2 cellular contexts compared by ENCODE assay signal in the genomic region with DNA sequence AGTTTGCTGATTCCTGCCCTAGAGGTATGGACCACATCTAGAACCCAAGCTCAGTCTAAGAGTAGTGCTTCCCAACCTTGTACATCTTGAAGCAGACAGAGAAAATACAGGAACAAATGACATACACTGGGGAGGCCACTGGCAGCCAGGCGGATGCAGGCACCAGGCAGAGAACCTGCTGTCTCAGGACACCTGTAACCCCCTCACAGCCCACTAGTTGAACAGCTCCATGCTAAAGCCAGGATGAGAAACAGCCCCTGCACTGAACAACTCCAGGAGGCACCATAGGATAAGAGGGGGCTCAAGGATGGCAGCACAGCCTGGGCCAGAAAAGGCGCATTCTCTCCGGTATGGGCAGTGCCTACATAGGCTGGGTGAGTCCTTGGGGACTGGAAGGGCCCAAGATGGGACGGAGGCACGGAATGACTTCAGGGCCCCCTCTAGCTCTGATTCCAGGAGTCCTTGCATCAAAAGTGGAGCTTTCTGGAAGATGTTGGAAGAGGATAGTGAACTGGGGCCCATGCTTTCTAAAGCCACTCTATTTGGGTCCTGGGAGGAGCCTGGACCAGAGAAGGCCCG.
TF ChIP-seq lines count a peak whose summit lies in the region.

No MANE protein-coding gene starts in this region.

TF ChIP-seq in GM12878, 131 proteins besides CTCF, POLR2A, EP300 and RAD21:
- TF ChIP-seq PAX8 (IDR thresholded peaks at IDR 0.05) = no peak
- TF ChIP-seq BHLHE40 (IDR thresholded peaks at IDR 0.05; ENCODE audit: borderline replicate concordance in 1 of 2, low read depth in 2 of 2, low read length in 1 of 2) = no peak
- no peak for TF ChIP-seq NRF1 (conservative IDR thresholded peaks at IDR 0.05; ENCODE audit: low read depth, low read length)
- no peak for TF ChIP-seq FOS (IDR thresholded peaks at IDR 0.05; ENCODE audit: borderline replicate concordance, extremely low read depth, insufficient read length)
- TF ChIP-seq MTA3 (IDR thresholded peaks at IDR 0.05; ENCODE audit: borderline replicate concordance, low read length) = no peak
- TF ChIP-seq NR2C1 (IDR thresholded peaks at IDR 0.05) = no peak
- TF ChIP-seq, protein P1, sequence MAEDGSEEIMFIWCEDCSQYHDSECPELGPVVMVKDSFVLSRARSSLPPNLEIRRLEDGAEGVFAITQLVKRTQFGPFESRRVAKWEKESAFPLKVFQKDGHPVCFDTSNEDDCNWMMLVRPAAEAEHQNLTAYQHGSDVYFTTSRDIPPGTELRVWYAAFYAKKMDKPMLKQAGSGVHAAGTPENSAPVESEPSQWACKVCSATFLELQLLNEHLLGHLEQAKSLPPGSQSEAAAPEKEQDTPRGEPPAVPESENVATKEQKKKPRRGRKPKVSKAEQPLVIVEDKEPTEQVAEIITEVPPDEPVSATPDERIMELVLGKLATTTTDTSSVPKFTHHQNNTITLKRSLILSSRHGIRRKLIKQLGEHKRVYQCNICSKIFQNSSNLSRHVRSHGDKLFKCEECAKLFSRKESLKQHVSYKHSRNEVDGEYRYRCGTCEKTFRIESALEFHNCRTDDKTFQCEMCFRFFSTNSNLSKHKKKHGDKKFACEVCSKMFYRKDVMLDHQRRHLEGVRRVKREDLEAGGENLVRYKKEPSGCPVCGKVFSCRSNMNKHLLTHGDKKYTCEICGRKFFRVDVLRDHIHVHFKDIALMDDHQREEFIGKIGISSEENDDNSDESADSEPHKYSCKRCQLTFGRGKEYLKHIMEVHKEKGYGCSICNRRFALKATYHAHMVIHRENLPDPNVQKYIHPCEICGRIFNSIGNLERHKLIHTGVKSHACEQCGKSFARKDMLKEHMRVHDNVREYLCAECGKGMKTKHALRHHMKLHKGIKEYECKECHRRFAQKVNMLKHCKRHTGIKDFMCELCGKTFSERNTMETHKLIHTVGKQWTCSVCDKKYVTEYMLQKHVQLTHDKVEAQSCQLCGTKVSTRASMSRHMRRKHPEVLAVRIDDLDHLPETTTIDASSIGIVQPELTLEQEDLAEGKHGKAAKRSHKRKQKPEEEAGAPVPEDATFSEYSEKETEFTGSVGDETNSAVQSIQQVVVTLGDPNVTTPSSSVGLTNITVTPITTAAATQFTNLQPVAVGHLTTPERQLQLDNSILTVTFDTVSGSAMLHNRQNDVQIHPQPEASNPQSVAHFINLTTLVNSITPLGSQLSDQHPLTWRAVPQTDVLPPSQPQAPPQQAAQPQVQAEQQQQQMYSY (CRISPR knock-in tag; IDR thresholded peaks at IDR 0.05) = no peak
- TF ChIP-seq, protein P2, sequence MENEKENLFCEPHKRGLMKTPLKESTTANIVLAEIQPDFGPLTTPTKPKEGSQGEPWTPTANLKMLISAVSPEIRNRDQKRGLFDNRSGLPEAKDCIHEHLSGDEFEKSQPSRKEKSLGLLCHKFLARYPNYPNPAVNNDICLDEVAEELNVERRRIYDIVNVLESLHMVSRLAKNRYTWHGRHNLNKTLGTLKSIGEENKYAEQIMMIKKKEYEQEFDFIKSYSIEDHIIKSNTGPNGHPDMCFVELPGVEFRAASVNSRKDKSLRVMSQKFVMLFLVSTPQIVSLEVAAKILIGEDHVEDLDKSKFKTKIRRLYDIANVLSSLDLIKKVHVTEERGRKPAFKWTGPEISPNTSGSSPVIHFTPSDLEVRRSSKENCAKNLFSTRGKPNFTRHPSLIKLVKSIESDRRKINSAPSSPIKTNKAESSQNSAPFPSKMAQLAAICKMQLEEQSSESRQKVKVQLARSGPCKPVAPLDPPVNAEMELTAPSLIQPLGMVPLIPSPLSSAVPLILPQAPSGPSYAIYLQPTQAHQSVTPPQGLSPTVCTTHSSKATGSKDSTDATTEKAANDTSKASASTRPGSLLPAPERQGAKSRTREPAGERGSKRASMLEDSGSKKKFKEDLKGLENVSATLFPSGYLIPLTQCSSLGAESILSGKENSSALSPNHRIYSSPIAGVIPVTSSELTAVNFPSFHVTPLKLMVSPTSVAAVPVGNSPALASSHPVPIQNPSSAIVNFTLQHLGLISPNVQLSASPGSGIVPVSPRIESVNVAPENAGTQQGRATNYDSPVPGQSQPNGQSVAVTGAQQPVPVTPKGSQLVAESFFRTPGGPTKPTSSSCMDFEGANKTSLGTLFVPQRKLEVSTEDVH (IDR thresholded peaks at IDR 0.05; ENCODE audit: low read depth, partially characterized antibody) = no peak
- TF ChIP-seq, protein P3, sequence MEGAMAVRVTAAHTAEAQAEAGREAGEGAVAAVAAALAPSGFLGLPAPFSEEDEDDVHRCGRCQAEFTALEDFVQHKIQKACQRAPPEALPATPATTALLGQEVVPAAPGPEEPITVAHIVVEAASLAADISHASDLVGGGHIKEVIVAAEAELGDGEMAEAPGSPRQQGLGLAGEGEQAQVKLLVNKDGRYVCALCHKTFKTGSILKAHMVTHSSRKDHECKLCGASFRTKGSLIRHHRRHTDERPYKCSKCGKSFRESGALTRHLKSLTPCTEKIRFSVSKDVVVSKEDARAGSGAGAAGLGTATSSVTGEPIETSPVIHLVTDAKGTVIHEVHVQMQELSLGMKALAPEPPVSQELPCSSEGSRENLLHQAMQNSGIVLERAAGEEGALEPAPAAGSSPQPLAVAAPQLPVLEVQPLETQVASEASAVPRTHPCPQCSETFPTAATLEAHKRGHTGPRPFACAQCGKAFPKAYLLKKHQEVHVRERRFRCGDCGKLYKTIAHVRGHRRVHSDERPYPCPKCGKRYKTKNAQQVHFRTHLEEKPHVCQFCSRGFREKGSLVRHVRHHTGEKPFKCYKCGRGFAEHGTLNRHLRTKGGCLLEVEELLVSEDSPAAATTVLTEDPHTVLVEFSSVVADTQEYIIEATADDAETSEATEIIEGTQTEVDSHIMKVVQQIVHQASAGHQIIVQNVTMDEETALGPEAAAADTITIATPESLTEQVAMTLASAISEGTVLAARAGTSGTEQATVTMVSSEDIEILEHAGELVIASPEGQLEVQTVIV (IDR thresholded peaks at IDR 0.05; ENCODE audit: borderline replicate concordance, partially characterized antibody) = no peak
- no peak for TF ChIP-seq DPF2 (IDR thresholded peaks at IDR 0.05)
- no peak for TF ChIP-seq PML (IDR thresholded peaks at IDR 0.05; ENCODE audit: low read length)
TF ChIP-seq in GM12878: peak in this region for 0.

TF ChIP-seq in HepG2, 621 proteins besides CTCF, POLR2A, EP300 and RAD21:
- TF ChIP-seq, protein P4, sequence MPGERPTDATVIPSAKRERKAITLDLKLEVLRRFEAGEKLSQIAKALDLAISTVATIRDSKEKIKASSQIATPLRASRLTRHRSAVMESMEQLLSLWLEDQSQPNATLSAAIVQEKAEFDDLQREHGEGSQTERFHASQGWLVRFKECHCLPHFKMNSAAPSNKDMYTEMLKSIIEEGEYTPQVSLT (CRISPR knock-in tag; IDR thresholded peaks at IDR 0.05; ENCODE audit: borderline replicate concordance, low read depth) = no peak
- TF ChIP-seq PAF1 (CRISPR knock-in tag; IDR thresholded peaks at IDR 0.05) (no peak), ERF (CRISPR knock-in tag; IDR thresholded peaks at IDR 0.05) (no peak), SMARCE1 (IDR thresholded peaks at IDR 0.05; ENCODE audit: borderline replicate concordance) (no peak), RFX5 (IDR thresholded peaks at IDR 0.05; ENCODE audit: low read depth, low read length) (no peak), ZNF446 (CRISPR knock-in tag; IDR thresholded peaks at IDR 0.05) (no peak), STAG1 (CRISPR knock-in tag; IDR thresholded peaks at IDR 0.05) (no peak), FOXM1 (CRISPR knock-in tag; IDR thresholded peaks at IDR 0.05) (no peak), XBP1 (CRISPR knock-in tag; IDR thresholded peaks at IDR 0.05) (no peak), SRY (CRISPR knock-in tag; IDR thresholded peaks at IDR 0.05) (no peak), SP5 (CRISPR knock-in tag; IDR thresholded peaks at IDR 0.05; ENCODE audit: borderline replicate concordance, low read depth) (no peak), ZNF629 (CRISPR knock-in tag; conservative IDR thresholded peaks at IDR 0.05) (no peak), RARG (CRISPR knock-in tag; IDR thresholded peaks at IDR 0.05; ENCODE audit: low read depth) (no peak), PAXIP1 (CRISPR knock-in tag; conservative IDR thresholded peaks at IDR 0.05) (no peak), MTA3 (CRISPR knock-in tag; IDR thresholded peaks at IDR 0.05) (no peak), SNAPC5 (CRISPR knock-in tag; IDR thresholded peaks at IDR 0.05; ENCODE audit: borderline replicate concordance) (no peak)
- TF ChIP-seq, protein P5, sequence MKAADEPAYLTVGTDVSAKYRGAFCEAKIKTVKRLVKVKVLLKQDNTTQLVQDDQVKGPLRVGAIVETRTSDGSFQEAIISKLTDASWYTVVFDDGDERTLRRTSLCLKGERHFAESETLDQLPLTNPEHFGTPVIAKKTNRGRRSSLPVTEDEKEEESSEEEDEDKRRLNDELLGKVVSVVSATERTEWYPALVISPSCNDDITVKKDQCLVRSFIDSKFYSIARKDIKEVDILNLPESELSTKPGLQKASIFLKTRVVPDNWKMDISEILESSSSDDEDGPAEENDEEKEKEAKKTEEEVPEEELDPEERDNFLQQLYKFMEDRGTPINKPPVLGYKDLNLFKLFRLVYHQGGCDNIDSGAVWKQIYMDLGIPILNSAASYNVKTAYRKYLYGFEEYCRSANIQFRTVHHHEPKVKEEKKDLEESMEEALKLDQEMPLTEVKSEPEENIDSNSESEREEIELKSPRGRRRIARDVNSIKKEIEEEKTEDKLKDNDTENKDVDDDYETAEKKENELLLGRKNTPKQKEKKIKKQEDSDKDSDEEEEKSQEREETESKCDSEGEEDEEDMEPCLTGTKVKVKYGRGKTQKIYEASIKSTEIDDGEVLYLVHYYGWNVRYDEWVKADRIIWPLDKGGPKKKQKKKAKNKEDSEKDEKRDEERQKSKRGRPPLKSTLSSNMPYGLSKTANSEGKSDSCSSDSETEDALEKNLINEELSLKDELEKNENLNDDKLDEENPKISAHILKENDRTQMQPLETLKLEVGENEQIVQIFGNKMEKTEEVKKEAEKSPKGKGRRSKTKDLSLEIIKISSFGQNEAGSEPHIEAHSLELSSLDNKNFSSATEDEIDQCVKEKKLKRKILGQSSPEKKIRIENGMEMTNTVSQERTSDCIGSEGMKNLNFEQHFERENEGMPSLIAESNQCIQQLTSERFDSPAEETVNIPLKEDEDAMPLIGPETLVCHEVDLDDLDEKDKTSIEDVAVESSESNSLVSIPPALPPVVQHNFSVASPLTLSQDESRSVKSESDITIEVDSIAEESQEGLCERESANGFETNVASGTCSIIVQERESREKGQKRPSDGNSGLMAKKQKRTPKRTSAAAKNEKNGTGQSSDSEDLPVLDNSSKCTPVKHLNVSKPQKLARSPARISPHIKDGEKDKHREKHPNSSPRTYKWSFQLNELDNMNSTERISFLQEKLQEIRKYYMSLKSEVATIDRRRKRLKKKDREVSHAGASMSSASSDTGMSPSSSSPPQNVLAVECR (CRISPR knock-in tag; IDR thresholded peaks at IDR 0.05; ENCODE audit: borderline replicate concordance) = no peak
- TF ChIP-seq, protein P6, sequence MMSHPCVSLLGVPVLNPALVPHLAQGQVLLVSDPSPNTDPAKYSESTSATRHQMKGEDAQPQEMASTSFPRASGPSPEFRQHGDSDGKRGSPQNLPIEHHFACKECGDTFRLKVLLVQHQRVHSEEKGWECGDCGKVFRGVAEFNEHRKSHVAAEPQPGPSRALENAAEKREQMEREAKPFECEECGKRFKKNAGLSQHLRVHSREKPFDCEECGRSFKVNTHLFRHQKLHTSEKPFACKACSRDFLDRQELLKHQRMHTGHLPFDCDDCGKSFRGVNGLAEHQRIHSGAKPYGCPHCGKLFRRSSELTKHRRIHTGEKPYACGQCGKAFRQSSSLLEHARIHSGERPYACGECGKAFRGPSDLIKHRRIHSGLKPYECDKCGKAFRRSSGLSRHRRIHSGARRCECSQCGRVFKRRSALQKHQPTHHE (CRISPR knock-in tag; IDR thresholded peaks at IDR 0.05; ENCODE audit: borderline replicate concordance) = no peak
